26 cellular contexts compared by ENCODE assay signal in the genomic region with DNA sequence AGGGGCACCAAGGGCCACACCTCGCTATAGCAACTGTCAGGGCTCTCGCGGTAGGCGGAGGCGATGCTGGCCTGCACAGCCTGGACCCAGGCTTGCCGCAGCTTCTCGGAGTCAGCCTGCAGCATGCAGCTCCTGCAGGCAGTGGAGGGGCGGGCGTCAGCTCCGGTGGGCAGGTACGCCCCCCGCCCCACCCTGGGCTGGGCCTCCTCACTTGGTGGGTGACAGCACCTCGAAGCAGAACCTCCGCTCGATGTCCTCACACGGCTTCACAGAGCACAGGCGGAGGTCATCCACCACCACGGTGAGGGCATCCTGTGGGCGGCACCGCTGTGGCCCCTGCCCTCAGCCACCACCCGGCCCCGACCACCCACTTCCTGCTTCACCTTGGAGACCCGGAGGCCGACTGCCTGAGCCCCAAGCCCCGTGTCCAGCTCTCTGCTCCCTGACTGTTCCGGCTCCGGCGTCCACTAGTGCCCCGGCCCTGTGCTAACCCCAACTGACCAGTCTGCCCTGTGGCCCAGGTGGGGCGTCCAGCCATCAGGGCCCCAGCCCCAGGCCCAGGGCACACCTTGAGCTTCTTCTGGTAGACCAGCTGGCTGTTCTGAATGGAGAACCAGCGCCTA.
"Had no signal": no experiment of that assay in that cellular context is flagged by ENCODE, and none has a peak within 500 bp of the region (broad histone marks: within the 10 kb centered on the region; RNA-seq: fewer than 3 reads in every experiment).

No MANE protein-coding gene starts in this region.

- H3K4me1 ChIP-seq: adrenal gland had no signal

- H3K9me3 ChIP-seq: adrenal gland had no signal

- H3K27ac Mint-ChIP-seq: activated CD4-positive, alpha-beta T cell treated with anti-CD3 and anti-CD28 coated beads, Interleukin-2, amount 10 ng/mL, durations not matched to agents 24 days and 14 days; activated CD8-positive, alpha-beta T cell treated with anti-CD3 and anti-CD28 coated beads for 36 hours; activated naive CD4-positive, alpha-beta T cell treated with anti-CD3 and anti-CD28 coated beads for 36 hours; activated naive CD4-positive, alpha-beta T cell treated with anti-CD3 and anti-CD28 coated beads, Interleukin-2, amount 50 U/mL, for 72 hours; activated T-cell treated with anti-CD3 and anti-CD28 coated beads, Interleukin-2, amount 50 U/mL, for 24 hours; activated T-helper 2 cell treated with anti-CD3 and anti-CD28 coated beads, Interferon-gamma antibody, Interleukin-2, Interleukin-4, amounts not matched to agents 10 μg/mL and 5 μg/mL and 100 μg/mL, durations not matched to agents 14 hours and 24 hours and 36 hours; brain had no signal

- H3K27me3 Mint-ChIP-seq: activated CD4-positive, alpha-beta T cell treated with anti-CD3 and anti-CD28 coated beads, Interleukin-2, amount 10 ng/mL, durations not matched to agents 24 days and 14 days; activated CD8-positive, alpha-beta T cell treated with anti-CD3 and anti-CD28 coated beads for 36 hours; activated T-cell treated with anti-CD3 and anti-CD28 coated beads, Interleukin-2, amount 50 U/mL, for 24 hours; brain; central memory CD8-positive, alpha-beta T cell had no signal

- H3K27ac ChIP-seq: adrenal gland had no signal

- H3K27me3 ChIP-seq: adrenal gland had no signal

- H3K36me3 Mint-ChIP-seq: activated naive CD4-positive, alpha-beta T cell treated with anti-CD3 and anti-CD28 coated beads, Interleukin-2, amount 50 U/mL, for 72 hours; brain had no signal

- H3K4me1 Mint-ChIP-seq: activated CD4-positive, alpha-beta T cell treated with anti-CD3 and anti-CD28 coated beads, Interleukin-2, amount 10 ng/mL, durations not matched to agents 24 days and 14 days; brain; central memory CD8-positive, alpha-beta T cell had no signal

- DNase-seq: activated CD4-positive, alpha-beta T cell treated with anti-CD3 and anti-CD28 coated beads, Interleukin-2, amount 10 ng/mL, durations not matched to agents 24 days and 14 days; activated CD4-positive, alpha-beta T cell treated with anti-CD3 and anti-CD28 coated beads, Interleukin-2, amount 50 U/mL, for 4 hours; activated CD8-positive, alpha-beta T cell treated with anti-CD3 and anti-CD28 coated beads for 36 hours; activated gamma-delta T cell treated with Interleukin-2 at 50 U/mL for 16 hours; activated naive CD4-positive, alpha-beta T cell treated with anti-CD3 and anti-CD28 coated beads for 36 hours; activated T-cell treated with anti-CD3 and anti-CD28 coated beads, Interleukin-2, amount 50 U/mL, for 24 hours; adrenal gland; Karpas-422; KBM-7; NCI-H1105; NCI-H1417 treated with DMSO at 0.1 percent for 48 hours; NCI-H187 treated with DMSO at 0.1 percent for 48 hours; NCI-H2081 treated with DMSO at 0.1 percent for 48 hours; NCI-H226; NCI-H446 treated with DMSO at 0.1 percent for 48 hours; NCI-H524; PC-3; Right ventricle myocardium superior; SW 1271; T-helper 1 cell; T-helper 2 cell; T-helper 9 cell had no signal

- H3K4me3 Mint-ChIP-seq: activated CD4-positive, alpha-beta T cell treated with anti-CD3 and anti-CD28 coated beads, Interleukin-2, amount 10 ng/mL, durations not matched to agents 24 days and 14 days; activated CD8-positive, alpha-beta T cell treated with anti-CD3 and anti-CD28 coated beads for 36 hours; activated naive CD4-positive, alpha-beta T cell treated with anti-CD3 and anti-CD28 coated beads for 36 hours; activated T-cell treated with anti-CD3 and anti-CD28 coated beads, Interleukin-2, amount 50 U/mL, for 24 hours; brain; central memory CD8-positive, alpha-beta T cell had no signal

- H3K4me3 ChIP-seq: adrenal gland had no signal

- H3K9me3 Mint-ChIP-seq: activated CD4-positive, alpha-beta T cell treated with anti-CD3 and anti-CD28 coated beads, Interleukin-2, amount 10 ng/mL, durations not matched to agents 24 days and 14 days; activated CD8-positive, alpha-beta T cell treated with anti-CD3 and anti-CD28 coated beads for 36 hours; activated naive CD4-positive, alpha-beta T cell treated with anti-CD3 and anti-CD28 coated beads for 36 hours; activated naive CD4-positive, alpha-beta T cell treated with anti-CD3 and anti-CD28 coated beads, Interleukin-2, amount 50 U/mL, for 72 hours; activated T-cell treated with anti-CD3 and anti-CD28 coated beads, Interleukin-2, amount 50 U/mL, for 24 hours; activated T-helper 2 cell treated with anti-CD3 and anti-CD28 coated beads, Interferon-gamma antibody, Interleukin-2, Interleukin-4, amounts not matched to agents 10 μg/mL and 5 μg/mL and 100 μg/mL, durations not matched to agents 14 hours and 24 hours and 36 hours; brain; central memory CD8-positive, alpha-beta T cell had no signal
